ENCODE assay signal across 20 cellular contexts in genomic region chr6:160400426-160400825, GRCh38. TPM values are rescaled to one million over a fixed set of nuclear protein-coding genes. Genes with fewer than 3 reads are reported as not detected.
DNase-seq lines count a peak whose midpoint lies in the region; ATAC-seq, FAIRE-seq and TF ChIP-seq lines count a peak whose summit lies in the region.
"Had no signal": no experiment of that assay in that cellular context is flagged by ENCODE, and none has a peak within 500 bp of the region (broad histone marks: within the 10 kb centered on the region; RNA-seq: fewer than 3 reads in every experiment).

No MANE protein-coding gene starts in this region.

- H3K36me3 Mint-ChIP-seq in astrocyte (ENCODE audit: low read depth, unreplicated experiment) (no peaks in the 10 kb centered on the region), immature natural killer cell (peaks cover 0 to 5% (median 4%) of the 10 kb centered on the region in 3 donors)
- H3K36me3 Mint-ChIP-seq in stimulated activated memory B cell treated with anti-CD40 and anti-IgM and Interleukin-4, amounts not matched to agents 10 μg/mL and 1 μg/mL and 100 μg/mL, for 72 hours = no peaks in the 10 kb centered on the region
- H3K36me3 Mint-ChIP-seq: activated naive CD8-positive, alpha-beta T cell treated with anti-CD3 and anti-CD28 coated beads, Interleukin-2, amount 10 ng/mL, durations not matched to agents 7 days and 5 days; WTC11 had no signal

- no peak overlapping the region for H2AFZ ChIP-seq in astrocyte (ENCODE audit: low read depth, low read length)

- H3K9me3 ChIP-seq in astrocyte (ENCODE audit: insufficient read depth, low read depth, low read length) = no peaks in the 10 kb centered on the region
- no peaks in the 10 kb centered on the region for H3K9me3 ChIP-seq in tibial nerve
- H3K9me3 ChIP-seq: suprapubic skin had no signal

- no peaks in the 10 kb centered on the region for H4K20me1 ChIP-seq in astrocyte (ENCODE audit: insufficient read depth, low read length)

- no peaks in the 10 kb centered on the region for H3K27me3 ChIP-seq in astrocyte (ENCODE audit: insufficient read depth, low read length)
- H3K27me3 ChIP-seq in tibial nerve = no peaks in the 10 kb centered on the region
- H3K27me3 ChIP-seq: suprapubic skin had no signal

- peak; percentile 20 for ATAC-seq in stimulated activated memory B cell treated with anti-CD40 and anti-IgM and Interleukin-4, amounts not matched to agents 10 μg/mL and 1 μg/mL and 100 μg/mL, for 72 hours
- ATAC-seq in HG03442 (IDR thresholded peaks at IDR 0.05; ENCODE audit: unreplicated experiment) = no peak
- ATAC-seq: HCT116, left colon, WTC11 had no signal

- peak overlapping the region; percentile 21 for H3K27ac Mint-ChIP-seq in astrocyte (ENCODE audit: unreplicated experiment)
- peak overlapping the region in 5 of 6 donors; percentile 1 to 50 (median 9) for H3K27ac Mint-ChIP-seq in immature natural killer cell
- no peak overlapping the region for H3K27ac Mint-ChIP-seq in stimulated activated memory B cell treated with anti-CD40 and anti-IgM and Interleukin-4, amounts not matched to agents 10 μg/mL and 1 μg/mL and 100 μg/mL, for 72 hours
- H3K27ac Mint-ChIP-seq: activated naive CD8-positive, alpha-beta T cell treated with anti-CD3 and anti-CD28 coated beads, Interleukin-2, amount 10 ng/mL, durations not matched to agents 7 days and 5 days; nephron; WTC11 had no signal

- H3K4me1 Mint-ChIP-seq in astrocyte (ENCODE audit: low read depth, unreplicated experiment) = peaks cover 8% of the 10 kb centered on the region
- peaks cover 26 to 29% of the 10 kb centered on the region in 2 donors for H3K4me1 Mint-ChIP-seq in immature natural killer cell
- H3K4me1 Mint-ChIP-seq in stimulated activated memory B cell treated with anti-CD40 and anti-IgM and Interleukin-4, amounts not matched to agents 10 μg/mL and 1 μg/mL and 100 μg/mL, for 72 hours = peaks cover 14% of the 10 kb centered on the region
- H3K4me1 Mint-ChIP-seq: WTC11 had no signal

- WGBS in tibial nerve, 2 donors = 41 to 54% methylated on average over 2 of the region's 2 CpGs

- no peaks in the 10 kb centered on the region for H3K27me3 Mint-ChIP-seq in astrocyte (ENCODE audit: low read depth, unreplicated experiment)
- peaks cover 0 to 4% (median 2%) of the 10 kb centered on the region in 3 donors for H3K27me3 Mint-ChIP-seq in immature natural killer cell (ENCODE audit: low read depth in 3 of 3)
- peaks cover 16% of the 10 kb centered on the region for H3K27me3 Mint-ChIP-seq in stimulated activated memory B cell treated with anti-CD40 and anti-IgM and Interleukin-4, amounts not matched to agents 10 μg/mL and 1 μg/mL and 100 μg/mL, for 72 hours

- H3K9me3 Mint-ChIP-seq in astrocyte (ENCODE audit: unreplicated experiment) (no peaks in the 10 kb centered on the region), immature natural killer cell (peaks cover 0 to 7% (median 2%) of the 10 kb centered on the region in 6 donors)
- H3K9me3 Mint-ChIP-seq in stimulated activated memory B cell treated with anti-CD40 and anti-IgM and Interleukin-4, amounts not matched to agents 10 μg/mL and 1 μg/mL and 100 μg/mL, for 72 hours = peaks cover 4% of the 10 kb centered on the region
- H3K9me3 Mint-ChIP-seq: activated naive CD8-positive, alpha-beta T cell treated with anti-CD3 and anti-CD28 coated beads, Interleukin-2, amount 10 ng/mL, durations not matched to agents 7 days and 5 days; nephron; WTC11 had no signal

- TF ChIP-seq CTCF in astrocyte (IDR thresholded peaks at IDR 0.05; ENCODE audit: insufficient read depth, low read depth, low read length) (no peak), tibial nerve (IDR thresholded peaks at IDR 0.05) (no peak)

- H3K36me3 ChIP-seq in astrocyte (ENCODE audit: insufficient read depth, low read length) (no peaks in the 10 kb centered on the region), tibial nerve (peaks cover 0 to 2% (median 0%) of the 10 kb centered on the region in 3 donors)
- H3K36me3 ChIP-seq: suprapubic skin had no signal

- TF ChIP-seq POLR2A in tibial nerve (IDR thresholded peaks at IDR 0.05) = no peak

- H3K4me3 Mint-ChIP-seq in astrocyte (ENCODE audit: unreplicated experiment) (no peak overlapping the region), immature natural killer cell (peak overlapping the region; percentile 1 to 65 (median 36))
- no peak overlapping the region for H3K4me3 Mint-ChIP-seq in stimulated activated memory B cell treated with anti-CD40 and anti-IgM and Interleukin-4, amounts not matched to agents 10 μg/mL and 1 μg/mL and 100 μg/mL, for 72 hours
- H3K4me3 Mint-ChIP-seq: activated naive CD8-positive, alpha-beta T cell treated with anti-CD3 and anti-CD28 coated beads, Interleukin-2, amount 10 ng/mL, durations not matched to agents 7 days and 5 days; nephron; WTC11 had no signal

- DNase-seq in NK-92 treated with Interleukin-12 subunit alpha and Interleukin-12 subunit beta, amount 100 ng/mL, for 24 hours (lab: John Stamatoyannopoulos, UW) = peak; percentile 33
- DNase-seq in NK-92 (lab: John Stamatoyannopoulos, UW; ENCODE audit: unreplicated experiment) = no peak
- peak; percentile 59 for DNase-seq in astrocyte (ENCODE audit: low read depth)
- DNase-seq in immature natural killer cell = peak in 1 of 3 donors; percentile 18
- DNase-seq in stimulated activated CD8-positive, alpha-beta memory T cell treated with anti-CD3 and anti-CD28 coated beads, Interleukin-4, amount 100 ng/mL, for 48 hours = no peak
- no peak for DNase-seq in tibial nerve (ENCODE audit: low spot score in 2 of 2)
- DNase-seq: 8988T; activated naive CD8-positive, alpha-beta T cell treated with anti-CD3 and anti-CD28 coated beads, Interleukin-2, amount 10 ng/mL, durations not matched to agents 7 days and 5 days; activated T-cell treated with anti-CD3 and anti-CD28 coated beads for 4 hours; left colon; NCI-H1105 treated with DMSO at 0.1 percent for 48 hours; NCI-H446 treated with DMSO at 0.1 percent for 48 hours had no signal

- no peak for FAIRE-seq in astrocyte (lab: Jason Lieb, UNC)
- FAIRE-seq: frontal cortex had no signal

- no peak for TF ChIP-seq EP300 in tibial nerve (IDR thresholded peaks at IDR 0.05)

- H3K4me1 ChIP-seq in astrocyte (ENCODE audit: insufficient read depth, low read length) (no peaks in the 10 kb centered on the region), tibial nerve (peaks cover 0 to 5% (median 0%) of the 10 kb centered on the region in 4 donors)
- H3K4me1 ChIP-seq: suprapubic skin had no signal

- no peak overlapping the region for H3K9ac ChIP-seq in astrocyte (ENCODE audit: low read length)

- H3K4me3 ChIP-seq in astrocyte (ENCODE audit: insufficient read depth, low read depth, low read length) (no peak overlapping the region), tibial nerve (no peak overlapping the region)
- H3K4me3 ChIP-seq: skin epidermis, suprapubic skin had no signal

- H3K79me2 ChIP-seq in astrocyte (ENCODE audit: insufficient read depth, low read length) = no peaks in the 10 kb centered on the region

- H3K27ac ChIP-seq in astrocyte (ENCODE audit: low read depth, low read length) (no peak overlapping the region), tibial nerve (peak overlapping the region in 2 of 4 donors; percentile 13 to 52)
- H3K27ac ChIP-seq: skin epidermis, suprapubic skin had no signal

- H3K4me2 ChIP-seq in astrocyte (ENCODE audit: low read length) = no peak overlapping the region

RNA-seq across cellular contexts. Expression of gene SLC22A3, which starts 52.2 kb away (rescaled TPM):
- total RNA-seq in astrocyte (0.57 and 0.89 TPM in 2 replicates), tibial nerve (100 to 1,000 TPM in 3 of 4 donors, 10 to 100 TPM in 1; 76.8 to 361 (median 263) TPM)
- under 1 TPM in 1 of 3 donors, not detected in 2; 0.11 TPM for polyA plus RNA-seq in immature natural killer cell
- total RNA-seq: activated naive CD8-positive, alpha-beta T cell treated with anti-CD3 and anti-CD28 coated beads, Interleukin-2, amount 10 ng/mL, durations not matched to agents 7 days and 5 days had no signal

Comparison
In these comparisons a context has a peak if more than half of its experiments do, and no peak if none do; other contexts are left out.
1. DNase-seq: peak in NK-92 treated with Interleukin-12 subunit alpha and Interleukin-12 subunit beta, amount 100 ng/mL, for 24 hours (single experiment) and astrocyte (single experiment); none in NK-92 (single experiment), stimulated activated CD8-positive, alpha-beta memory T cell treated with anti-CD3 and anti-CD28 coated beads, Interleukin-4, amount 100 ng/mL, for 48 hours (single experiment) and tibial nerve (0 of 2).
2. H3K4me3 Mint-ChIP-seq: peak in immature natural killer cell (5 of 5); none in astrocyte (single experiment) and stimulated activated memory B cell treated with anti-CD40 and anti-IgM and Interleukin-4, amounts not matched to agents 10 μg/mL and 1 μg/mL and 100 μg/mL, for 72 hours (single experiment).
3. RNA of gene SLC22A3, which starts 52.2 kb away (total RNA-seq): 76.8 to 361 TPM in tibial nerve; 0.57 to 0.89 TPM in astrocyte; every median in the first group is over 10 times any median in the second.